8 cellular contexts compared by ENCODE assay signal in genomic region chr17:42997390-42997983, GRCh38. TPM values are rescaled to one million over a fixed set of nuclear protein-coding genes. Genes with fewer than 3 reads are reported as not detected.
A peak's percentile ranks its signal among the peaks of the same experiment; 100 is the strongest.
DNase-seq lines count a peak whose midpoint lies in the region; ATAC-seq and TF ChIP-seq lines count a peak whose summit lies in the region.

No MANE protein-coding gene starts in this region.

- 8% methylated on average over 5 of the region's 5 CpGs; no CpG with 5 or more reads in 1 of the 2 donors for WGBS in transverse colon (ENCODE audit: low coverage in 1 of 2), 2 donors

- TF ChIP-seq EP300 in transverse colon (IDR thresholded peaks at IDR 0.05; ENCODE audit: low read depth) = no peak

- H3K4me3 ChIP-seq in kidney epithelial cell (ENCODE audit: low read depth, low read length) (peak overlapping the region; percentile 18), transverse colon (peak overlapping the region in 2 of 4 donors; percentile 8 to 44)

- H3K27me3 ChIP-seq in kidney epithelial cell (ENCODE audit: control insufficient read depth, insufficient read depth, low read length) (no peaks in the 10 kb centered on the region), transverse colon (no peaks in the 10 kb centered on the region)

- no peaks in the 10 kb centered on the region for H3K27me3 Mint-ChIP-seq in activated naive CD4-positive, alpha-beta T cell treated with anti-CD3 and anti-CD28 coated beads for 36 hours (ENCODE audit: low read depth)
- no peaks in the 10 kb centered on the region for H3K27me3 Mint-ChIP-seq in activated T-helper 2 cell treated with anti-CD3 and anti-CD28 coated beads, Interferon-gamma antibody, Interleukin-2, Interleukin-4, amounts not matched to agents 10 μg/mL and 5 μg/mL and 100 μg/mL, durations not matched to agents 14 hours and 24 hours and 36 hours (ENCODE audit: low read depth)

- CTCF ChIA-PET in activated naive CD4-positive, alpha-beta T cell treated with anti-CD3 and anti-CD28 coated beads for 36 hours (lab: Charles Lee) = interaction anchor here (0.6 to 2.7 kb wide), 15 partner anchors 9 to 487 kb away, joined by 3 to 15 read pairs (median 5); partner anchors contain the start of genes DHX8 and IFI35

- ATAC-seq in activated naive CD4-positive, alpha-beta T cell treated with anti-CD3 and anti-CD28 coated beads, Interleukin-2, amount 50 U/mL, for 72 hours = no peak
- ATAC-seq in HG03521 (IDR thresholded peaks at IDR 0.05; ENCODE audit: unreplicated experiment) = no peak
- ATAC-seq in GM19351 (IDR thresholded peaks at IDR 0.05; ENCODE audit: unreplicated experiment) = no peak
- no peak for ATAC-seq in GM18498 (IDR thresholded peaks at IDR 0.05; ENCODE audit: unreplicated experiment)

- no peaks in the 10 kb centered on the region for H3K9me3 Mint-ChIP-seq in activated naive CD4-positive, alpha-beta T cell treated with anti-CD3 and anti-CD28 coated beads for 36 hours
- no peaks in the 10 kb centered on the region for H3K9me3 Mint-ChIP-seq in activated naive CD4-positive, alpha-beta T cell treated with anti-CD3 and anti-CD28 coated beads, Interleukin-2, amount 50 U/mL, for 72 hours
- no peaks in the 10 kb centered on the region for H3K9me3 Mint-ChIP-seq in activated T-helper 2 cell treated with anti-CD3 and anti-CD28 coated beads, Interferon-gamma antibody, Interleukin-2, Interleukin-4, amounts not matched to agents 10 μg/mL and 5 μg/mL and 100 μg/mL, durations not matched to agents 14 hours and 24 hours and 36 hours

- no peak for TF ChIP-seq POLR2A in transverse colon (IDR thresholded peaks at IDR 0.05)

- H3K4me1 ChIP-seq in transverse colon = peaks cover 16 to 27% (median 21%) of the 10 kb centered on the region in 4 donors

- H3K4me3 Mint-ChIP-seq in activated naive CD4-positive, alpha-beta T cell treated with anti-CD3 and anti-CD28 coated beads for 36 hours = peak overlapping the region; percentile 97
- H3K4me3 Mint-ChIP-seq in activated T-helper 2 cell treated with anti-CD3 and anti-CD28 coated beads, Interferon-gamma antibody, Interleukin-2, Interleukin-4, amounts not matched to agents 10 μg/mL and 5 μg/mL and 100 μg/mL, durations not matched to agents 14 hours and 24 hours and 36 hours (ENCODE audit: low read depth) = peak overlapping the region; percentile 93

- H3K27ac Mint-ChIP-seq in activated naive CD4-positive, alpha-beta T cell treated with anti-CD3 and anti-CD28 coated beads for 36 hours = peak overlapping the region; percentile 97
- H3K27ac Mint-ChIP-seq in activated naive CD4-positive, alpha-beta T cell treated with anti-CD3 and anti-CD28 coated beads, Interleukin-2, amount 50 U/mL, for 72 hours = peak overlapping the region in 1 of 2 donors; percentile 100
- H3K27ac Mint-ChIP-seq in activated T-helper 2 cell treated with anti-CD3 and anti-CD28 coated beads, Interferon-gamma antibody, Interleukin-2, Interleukin-4, amounts not matched to agents 10 μg/mL and 5 μg/mL and 100 μg/mL, durations not matched to agents 14 hours and 24 hours and 36 hours = peak overlapping the region; percentile 97

- H3K36me3 Mint-ChIP-seq in activated naive CD4-positive, alpha-beta T cell treated with anti-CD3 and anti-CD28 coated beads for 36 hours (ENCODE audit: low read depth) = peaks cover 36% of the 10 kb centered on the region
- peaks cover 30 to 32% of the 10 kb centered on the region in 2 donors for H3K36me3 Mint-ChIP-seq in activated naive CD4-positive, alpha-beta T cell treated with anti-CD3 and anti-CD28 coated beads, Interleukin-2, amount 50 U/mL, for 72 hours
- peaks cover 67% of the 10 kb centered on the region for H3K36me3 Mint-ChIP-seq in activated T-helper 2 cell treated with anti-CD3 and anti-CD28 coated beads, Interferon-gamma antibody, Interleukin-2, Interleukin-4, amounts not matched to agents 10 μg/mL and 5 μg/mL and 100 μg/mL, durations not matched to agents 14 hours and 24 hours and 36 hours (ENCODE audit: low read depth)

- no peaks in the 10 kb centered on the region for H3K9me3 ChIP-seq in transverse colon

- intact Hi-C loops in activated naive CD4-positive, alpha-beta T cell treated with anti-CD3 and anti-CD28 coated beads for 36 hours (cut with micrococcal nuclease) = loop anchor here (5.0 kb wide), 1 partner anchor 215 kb away; the partner anchor contains the start of gene TMEM106A
- intact Hi-C loops in activated T-helper 2 cell treated with anti-CD3 and anti-CD28 coated beads, Interferon-gamma antibody, Interleukin-2, Interleukin-4, amounts not matched to agents 10 μg/mL and 5 μg/mL and 100 μg/mL, durations not matched to agents 14 hours and 24 hours and 36 hours (cut with micrococcal nuclease) = loop anchor here (10.0 kb wide), 1 partner anchor 423 kb away; the partner anchor contains the start of gene PSMC3IP
- intact Hi-C loops in transverse colon (cut with DNase I; ENCODE audit: low total_unique reads) = no loop called here

- peak overlapping the region; percentile 91 to 98 (median 94) for H3K27ac ChIP-seq in transverse colon

- peaks cover 34% of the 10 kb centered on the region for H3K4me1 Mint-ChIP-seq in activated naive CD4-positive, alpha-beta T cell treated with anti-CD3 and anti-CD28 coated beads for 36 hours (ENCODE audit: low read depth)
- peaks cover 22% of the 10 kb centered on the region for H3K4me1 Mint-ChIP-seq in activated T-helper 2 cell treated with anti-CD3 and anti-CD28 coated beads, Interferon-gamma antibody, Interleukin-2, Interleukin-4, amounts not matched to agents 10 μg/mL and 5 μg/mL and 100 μg/mL, durations not matched to agents 14 hours and 24 hours and 36 hours (ENCODE audit: low read depth)

- TF ChIP-seq CTCF in kidney epithelial cell (IDR thresholded peaks at IDR 0.05; ENCODE audit: insufficient read depth, low read length, poor library complexity, severe bottlenecking) = no peak
- TF ChIP-seq CTCF in transverse colon (IDR thresholded peaks at IDR 0.05) = no peak

- in situ Hi-C loops in transverse colon (cut with MboI; ENCODE audit: low pct_ligation_motif_present in 1 of 4, low pct_unique_long_range_greater_than_20kb in 1 of 4, low sequenced_read_pairs in 3 of 4) = no loop called here

- H3K36me3 ChIP-seq in kidney epithelial cell (ENCODE audit: control insufficient read depth, insufficient read depth, low read length) (peaks cover 5% of the 10 kb centered on the region), transverse colon (peaks cover 0 to 28% (median 12%) of the 10 kb centered on the region in 4 donors)

- DNase-seq in activated naive CD4-positive, alpha-beta T cell treated with anti-CD3 and anti-CD28 coated beads for 36 hours = no peak
- no peak for DNase-seq in activated naive CD4-positive, alpha-beta T cell treated with anti-CD3 and anti-CD28 coated beads, Interleukin-2, amount 50 U/mL, for 72 hours (ENCODE audit: low spot score in 2 of 2)
- no peak for DNase-seq in activated T-helper 2 cell treated with anti-CD3 and anti-CD28 coated beads, Interferon-gamma antibody, Interleukin-2, Interleukin-4, amounts not matched to agents 10 μg/mL and 5 μg/mL and 100 μg/mL, durations not matched to agents 14 hours and 24 hours and 36 hours (ENCODE audit: low spot score)
- no peak for DNase-seq in kidney epithelial cell (ENCODE audit: low read depth)
- DNase-seq in transverse colon = no peak

RNA-seq across cellular contexts. Expression of gene RPL27, which starts 0.7 kb away (rescaled TPM):
- total RNA-seq in activated naive CD4-positive, alpha-beta T cell treated with anti-CD3 and anti-CD28 coated beads for 36 hours = 1,000 to 10,000 TPM; 1,974 to 2,033 TPM
- 1,000 to 10,000 TPM; 1,275 to 1,425 TPM for total RNA-seq in activated naive CD4-positive, alpha-beta T cell treated with anti-CD3 and anti-CD28 coated beads, Interleukin-2, amount 50 U/mL, for 72 hours
- total RNA-seq in activated T-helper 2 cell treated with anti-CD3 and anti-CD28 coated beads, Interferon-gamma antibody, Interleukin-2, Interleukin-4, amounts not matched to agents 10 μg/mL and 5 μg/mL and 100 μg/mL, durations not matched to agents 14 hours and 24 hours and 36 hours = 1,137 and 1,172 TPM in 2 replicates
- 1,478 and 1,940 TPM in 2 replicates for total RNA-seq in kidney epithelial cell
- 100 to 1,000 TPM; 243 to 836 (median 677) TPM for total RNA-seq in transverse colon

RNA-seq across cellular contexts. Expression of gene IFI35, which starts 9.1 kb away (rescaled TPM):
- total RNA-seq in activated naive CD4-positive, alpha-beta T cell treated with anti-CD3 and anti-CD28 coated beads for 36 hours = 10 to 100 TPM; 43.9 to 50.5 TPM
- total RNA-seq in activated naive CD4-positive, alpha-beta T cell treated with anti-CD3 and anti-CD28 coated beads, Interleukin-2, amount 50 U/mL, for 72 hours = 10 to 100 TPM; 33.3 to 62.3 TPM
- 49.1 and 51.2 TPM in 2 replicates for total RNA-seq in activated T-helper 2 cell treated with anti-CD3 and anti-CD28 coated beads, Interferon-gamma antibody, Interleukin-2, Interleukin-4, amounts not matched to agents 10 μg/mL and 5 μg/mL and 100 μg/mL, durations not matched to agents 14 hours and 24 hours and 36 hours
- total RNA-seq in kidney epithelial cell = 9.7 and 11.5 TPM in 2 replicates
- 10 to 100 TPM; 11.5 to 81.1 (median 47.2) TPM for total RNA-seq in transverse colon

RNA-seq across cellular contexts. Expression of gene RUNDC1, which starts 17.1 kb away (rescaled TPM):
- 1 to 10 TPM; 5.9 to 6.5 TPM for total RNA-seq in activated naive CD4-positive, alpha-beta T cell treated with anti-CD3 and anti-CD28 coated beads for 36 hours
- total RNA-seq in activated naive CD4-positive, alpha-beta T cell treated with anti-CD3 and anti-CD28 coated beads, Interleukin-2, amount 50 U/mL, for 72 hours = 10 to 100 TPM; 10.7 to 15.2 TPM
- 18.7 and 19.9 TPM in 2 replicates for total RNA-seq in activated T-helper 2 cell treated with anti-CD3 and anti-CD28 coated beads, Interferon-gamma antibody, Interleukin-2, Interleukin-4, amounts not matched to agents 10 μg/mL and 5 μg/mL and 100 μg/mL, durations not matched to agents 14 hours and 24 hours and 36 hours
- total RNA-seq in kidney epithelial cell (13.2 and 20.1 TPM in 2 replicates), transverse colon (10 to 100 TPM; 18.1 to 43.8 (median 27.8) TPM)

RNA-seq across cellular contexts. Expression of gene PTGES3L, which starts 17.6 kb away (rescaled TPM):
- under 1 TPM; 0.33 to 0.57 TPM for total RNA-seq in activated naive CD4-positive, alpha-beta T cell treated with anti-CD3 and anti-CD28 coated beads for 36 hours
- total RNA-seq in activated naive CD4-positive, alpha-beta T cell treated with anti-CD3 and anti-CD28 coated beads, Interleukin-2, amount 50 U/mL, for 72 hours = 1 to 10 TPM; 1.1 to 3.6 TPM
- total RNA-seq in activated T-helper 2 cell treated with anti-CD3 and anti-CD28 coated beads, Interferon-gamma antibody, Interleukin-2, Interleukin-4, amounts not matched to agents 10 μg/mL and 5 μg/mL and 100 μg/mL, durations not matched to agents 14 hours and 24 hours and 36 hours = 1.9 and 2.1 TPM in 2 replicates
- total RNA-seq in kidney epithelial cell (1.2 and 1.6 TPM in 2 replicates), transverse colon (1 to 10 TPM in 3 of 4 donors, not detected in 1; 3.4 to 8.3 (median 5.1) TPM)

RNA-seq across cellular contexts. Expression of gene VAT1, which starts 24.7 kb away (rescaled TPM):
- total RNA-seq in activated naive CD4-positive, alpha-beta T cell treated with anti-CD3 and anti-CD28 coated beads for 36 hours = 10 to 100 TPM; 32.6 to 34.7 TPM
- 10 to 100 TPM; 28.3 to 35.7 TPM for total RNA-seq in activated naive CD4-positive, alpha-beta T cell treated with anti-CD3 and anti-CD28 coated beads, Interleukin-2, amount 50 U/mL, for 72 hours
- 18.6 and 21.7 TPM in 2 replicates for total RNA-seq in activated T-helper 2 cell treated with anti-CD3 and anti-CD28 coated beads, Interferon-gamma antibody, Interleukin-2, Interleukin-4, amounts not matched to agents 10 μg/mL and 5 μg/mL and 100 μg/mL, durations not matched to agents 14 hours and 24 hours and 36 hours
- total RNA-seq in kidney epithelial cell (398 and 429 TPM in 2 replicates), transverse colon (10 to 100 TPM; 26.2 to 94.1 (median 65.7) TPM)
